ENCODE assay signal across 14 cellular contexts in the genomic region with DNA sequence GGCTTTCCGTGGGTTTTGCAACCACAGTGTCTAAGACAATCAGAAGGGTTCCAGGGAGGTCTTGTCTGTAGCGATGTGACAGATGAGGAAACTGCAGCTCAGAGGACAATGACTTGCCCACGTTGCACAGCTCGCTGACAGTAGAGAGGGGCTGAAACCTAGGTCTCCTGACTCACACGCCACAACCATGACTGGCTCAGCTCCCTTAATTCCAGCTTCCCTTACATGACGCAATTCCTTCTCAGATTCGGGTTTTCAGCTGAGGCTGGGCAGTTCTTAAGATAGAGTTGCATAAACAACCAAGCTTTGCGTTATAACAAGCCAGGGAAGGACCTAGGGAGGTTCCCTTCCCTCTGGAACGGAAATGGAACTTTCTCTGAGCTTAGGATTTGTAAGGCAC. TPM values are rescaled to one million over a fixed set of nuclear protein-coding genes. Genes with fewer than 3 reads are reported as not detected.
DNase-seq lines count a peak whose midpoint lies in the region; TF ChIP-seq lines count a peak whose summit lies in the region.
"Had no signal": no experiment of that assay in that cellular context is flagged by ENCODE, and none has a peak within 500 bp of the region (broad histone marks: within the 10 kb centered on the region; RNA-seq: fewer than 3 reads in every experiment).

No MANE protein-coding gene starts in this region.

- H3K27ac ChIP-seq in skin epidermis (peak overlapping the region in 12 of 21 experiments; percentile 19 to 78 (median 44)), stomach (peak overlapping the region in 2 of 5 donors; percentile 34 to 38)

- H3K9me3 ChIP-seq in stomach, result no peaks in the 10 kb centered on the region
- H3K9me3 ChIP-seq: thoracic aorta had no signal

- no peak overlapping the region for H3K4me3 ChIP-seq in skin epidermis
- H3K4me3 ChIP-seq in stomach, result no peak overlapping the region
- H3K4me3 ChIP-seq: thoracic aorta had no signal

- 74 to 89% (median 84%) methylated on average over 9 of the region's 9 CpGs for WGBS in stomach, 5 donors

- POLR2A ChIA-PET in activated CD4-positive, alpha-beta memory T cell treated with anti-CD3 and anti-CD28 coated beads, Interleukin-2, amount 10 ng/mL, durations not matched to agents 7 days and 5 days (lab: Charles Lee), result no interaction called here

- no peaks in the 10 kb centered on the region for H3K9me3 Mint-ChIP-seq in activated CD4-positive, alpha-beta memory T cell treated with anti-CD3 and anti-CD28 coated beads, Interleukin-2, amount 10 ng/mL, durations not matched to agents 7 days and 5 days
- H3K9me3 Mint-ChIP-seq: activated CD8-positive, alpha-beta T cell treated with anti-CD3 and anti-CD28 coated beads for 36 hours; activated naive CD4-positive, alpha-beta T cell treated with anti-CD3 and anti-CD28 coated beads, Interleukin-2, amount 50 U/mL, for 24 hours; endodermal cell; immature natural killer cell had no signal

- no peak for TF ChIP-seq POLR2A in stomach (IDR thresholded peaks at IDR 0.05)

- H3K36me3 Mint-ChIP-seq in activated CD4-positive, alpha-beta memory T cell treated with anti-CD3 and anti-CD28 coated beads, Interleukin-2, amount 10 ng/mL, durations not matched to agents 7 days and 5 days (ENCODE audit: low read depth), result peaks cover 55% of the 10 kb centered on the region

- no peaks in the 10 kb centered on the region for H3K27me3 Mint-ChIP-seq in activated CD4-positive, alpha-beta memory T cell treated with anti-CD3 and anti-CD28 coated beads, Interleukin-2, amount 10 ng/mL, durations not matched to agents 7 days and 5 days
- H3K27me3 Mint-ChIP-seq: activated CD8-positive, alpha-beta T cell treated with anti-CD3 and anti-CD28 coated beads for 36 hours; activated naive CD4-positive, alpha-beta T cell treated with anti-CD3 and anti-CD28 coated beads, Interleukin-2, amount 50 U/mL, for 24 hours had no signal

- no peak overlapping the region for H3K27ac Mint-ChIP-seq in activated CD4-positive, alpha-beta memory T cell treated with anti-CD3 and anti-CD28 coated beads, Interleukin-2, amount 10 ng/mL, durations not matched to agents 7 days and 5 days
- H3K27ac Mint-ChIP-seq: activated CD8-positive, alpha-beta T cell treated with anti-CD3 and anti-CD28 coated beads for 36 hours; activated naive CD4-positive, alpha-beta T cell treated with anti-CD3 and anti-CD28 coated beads, Interleukin-2, amount 50 U/mL, for 24 hours; endodermal cell had no signal

- TF ChIP-seq EP300 in stomach (IDR thresholded peaks at IDR 0.05), result no peak

- peaks cover 35 to 73% (median 72%) of the 10 kb centered on the region in 4 donors for H3K36me3 ChIP-seq in stomach

- no peaks in the 10 kb centered on the region for H3K4me1 Mint-ChIP-seq in activated CD4-positive, alpha-beta memory T cell treated with anti-CD3 and anti-CD28 coated beads, Interleukin-2, amount 10 ng/mL, durations not matched to agents 7 days and 5 days
- H3K4me1 Mint-ChIP-seq: activated naive CD4-positive, alpha-beta T cell treated with anti-CD3 and anti-CD28 coated beads, Interleukin-2, amount 50 U/mL, for 24 hours; endodermal cell; immature natural killer cell had no signal

- intact Hi-C loops in stomach (cut with DNase I; ENCODE audit: low total_unique reads), result no loop called here

- peaks cover 0 to 13% (median 4%) of the 10 kb centered on the region in 4 donors for H3K4me1 ChIP-seq in stomach

- no peak overlapping the region for H3K4me3 Mint-ChIP-seq in activated CD4-positive, alpha-beta memory T cell treated with anti-CD3 and anti-CD28 coated beads, Interleukin-2, amount 10 ng/mL, durations not matched to agents 7 days and 5 days
- H3K4me3 Mint-ChIP-seq: activated CD8-positive, alpha-beta T cell treated with anti-CD3 and anti-CD28 coated beads for 36 hours; activated naive CD4-positive, alpha-beta T cell treated with anti-CD3 and anti-CD28 coated beads, Interleukin-2, amount 50 U/mL, for 24 hours; endodermal cell; immature natural killer cell had no signal

- no peaks in the 10 kb centered on the region for H3K27me3 ChIP-seq in stomach

- CTCF ChIA-PET in activated CD4-positive, alpha-beta memory T cell treated with anti-CD3 and anti-CD28 coated beads, Interleukin-2, amount 10 ng/mL, durations not matched to agents 7 days and 5 days (lab: Charles Lee), result no interaction called here

- no peak for TF ChIP-seq CTCF in stomach (IDR thresholded peaks at IDR 0.05)

- DNase-seq in GM04504 (ENCODE audit: low read depth) (peak; percentile 78), T1000 (lab: John Stamatoyannopoulos, UW) (peak; percentile 39), fibroblast of the conjunctiva (ENCODE audit: low read depth) (peak; percentile 96), stomach (no peak), germinal center (ENCODE audit: low spot score) (no peak), NCI-H2171 (lab: John Stamatoyannopoulos, UW) (no peak)
- no peak for DNase-seq in activated CD4-positive, alpha-beta memory T cell treated with anti-CD3 and anti-CD28 coated beads, Interleukin-2, amount 10 ng/mL, durations not matched to agents 7 days and 5 days
- DNase-seq: activated CD8-positive, alpha-beta T cell treated with anti-CD3 and anti-CD28 coated beads for 36 hours; endodermal cell; immature natural killer cell; stimulated activated CD4-positive, alpha-beta T cell treated with anti-CD3 and anti-CD28 coated beads, Interleukin-4, amount 100 ng/mL, for 24 hours had no signal

RNA-seq across cellular contexts. Expression of a gene that starts 36.3 kb away (rescaled TPM):
- 100 to 1,000 TPM in 1 of 5 donors, 10 to 100 TPM in 4; 25.7 to 347 (median 67.9) TPM for total RNA-seq in stomach
- 10 to 100 TPM; 20.0 to 77.5 (median 70.1) TPM for polyA plus RNA-seq in stomach
- total RNA-seq in activated CD4-positive, alpha-beta memory T cell treated with anti-CD3 and anti-CD28 coated beads, Interleukin-2, amount 10 ng/mL, durations not matched to agents 7 days and 5 days, result 100 to 1,000 TPM; 114 to 115 TPM

RNA-seq across cellular contexts. Expression of a gene that starts 49.6 kb away (rescaled TPM):
- total RNA-seq in stomach, result 10 to 100 TPM in 3 of 5 donors, 1 to 10 TPM in 2; 6.7 to 65.2 (median 27.4) TPM
- polyA plus RNA-seq in stomach, result 10 to 100 TPM in 2 of 3 donors, 1 to 10 TPM in 1; 4.2 to 26.1 (median 17.2) TPM
- total RNA-seq in activated CD4-positive, alpha-beta memory T cell treated with anti-CD3 and anti-CD28 coated beads, Interleukin-2, amount 10 ng/mL, durations not matched to agents 7 days and 5 days, result 10 to 100 TPM; 19.8 to 20.9 TPM

Comparison
In these comparisons a context has a peak if more than half of its experiments do, and no peak if none do; other contexts are left out.
1. DNase-seq: peak in GM04504 (single experiment), T1000 (single experiment) and fibroblast of the conjunctiva (single experiment); none in stomach (single experiment), germinal center (single experiment), NCI-H2171 (single experiment) and activated CD4-positive, alpha-beta memory T cell treated with anti-CD3 and anti-CD28 coated beads, Interleukin-2, amount 10 ng/mL, durations not matched to agents 7 days and 5 days (single experiment).